In the genomic region with DNA sequence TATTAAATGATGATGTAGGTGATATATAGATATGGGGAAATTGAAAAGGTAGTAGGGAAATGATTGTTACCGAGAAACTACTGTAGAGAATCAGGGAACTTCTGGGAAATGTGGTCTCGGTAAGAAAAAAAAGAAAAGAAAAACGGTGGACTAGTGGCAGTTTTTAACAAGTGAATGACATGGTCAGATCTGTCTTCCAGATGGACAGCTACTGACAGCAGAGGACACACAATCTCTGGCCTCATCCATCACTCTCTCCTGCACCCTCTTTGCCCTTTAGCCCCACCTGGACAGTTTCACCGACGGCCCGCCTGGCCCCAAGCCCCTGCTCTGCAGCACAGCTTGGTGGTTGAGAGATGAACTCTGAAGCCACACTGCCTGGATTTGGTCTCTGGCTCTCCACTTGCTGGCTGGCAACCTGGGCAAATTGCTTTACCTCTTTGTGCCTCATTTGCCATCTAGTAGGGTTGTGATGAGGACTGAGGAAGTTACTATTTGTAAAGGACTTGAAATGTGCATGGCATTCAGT, we compare ENCODE assay signal across 33 cellular contexts. TPM values are rescaled to one million over a fixed set of nuclear protein-coding genes. Genes with fewer than 3 reads are reported as not detected.
A peak's percentile ranks its signal among the peaks of the same experiment; 100 is the strongest.
DNase-seq lines count a peak whose midpoint lies in the region; ATAC-seq, FAIRE-seq and TF ChIP-seq lines count a peak whose summit lies in the region.
"Had no signal": no experiment of that assay in that cellular context is flagged by ENCODE, and none has a peak within 500 bp of the region (broad histone marks: within the 10 kb centered on the region; RNA-seq: fewer than 3 reads in every experiment).

No MANE protein-coding gene starts in this region.

- H3K36me3 ChIP-seq in pancreas (no peaks in the 10 kb centered on the region), uterus (no peaks in the 10 kb centered on the region)
- H3K36me3 ChIP-seq: cardiac muscle cell, colonic mucosa, thoracic aorta had no signal

- peaks cover 0 to 2% (median 2%) of the 10 kb centered on the region in 3 donors for H3K27me3 Mint-ChIP-seq in CD14-positive monocyte (ENCODE audit: low read depth in 3 of 3)
- peaks cover 5% of the 10 kb centered on the region for H3K27me3 Mint-ChIP-seq in activated T-helper 1 cell treated with anti-CD3 and anti-CD28 coated beads, Interleukin-12 subunit alpha, Interleukin-12 subunit beta, Interleukin-2, Interleukin-4 antibody, amounts not matched to agents 30 ng/mL and 10 ng/mL and 1 ng/mL, durations not matched to agents 14 hours and 24 hours and 36 hours (ENCODE audit: insufficient read depth)
- H3K27me3 Mint-ChIP-seq: memory B cell; stimulated activated naive CD8-positive, alpha-beta T cell treated with anti-CD3 and anti-CD28 coated beads, Interleukin-15, Interleukin-2, amounts not matched to agents 100 ng/mL and 50 ng/mL, for 24 hours had no signal

- H3K36me3 Mint-ChIP-seq in CD14-positive monocyte: peaks cover 30 to 60% of the 10 kb centered on the region in 2 donors
- H3K36me3 Mint-ChIP-seq in activated T-helper 1 cell treated with anti-CD3 and anti-CD28 coated beads, Interleukin-12 subunit alpha, Interleukin-12 subunit beta, Interleukin-2, Interleukin-4 antibody, amounts not matched to agents 30 ng/mL and 10 ng/mL and 1 ng/mL, durations not matched to agents 14 hours and 24 hours and 36 hours (ENCODE audit: low read depth): peaks cover 5% of the 10 kb centered on the region
- H3K36me3 Mint-ChIP-seq: activated CD4-positive, alpha-beta memory T cell treated with anti-CD3 and anti-CD28 coated beads for 36 hours; activated naive CD4-positive, alpha-beta T cell treated with anti-CD3 and anti-CD28 coated beads, Interleukin-2, amount 50 U/mL, for 72 hours; immature natural killer cell had no signal

- ATAC-seq in pancreas: peak in 3 of 4 donors; percentile 39 to 52 (median 49)
- ATAC-seq: activated naive CD4-positive, alpha-beta T cell treated with anti-CD3 and anti-CD28 coated beads, Interleukin-2, amount 50 U/mL, for 72 hours; right cardiac atrium; Right ventricle myocardium inferior had no signal

- H3K4me3 ChIP-seq in pancreas: no peak overlapping the region
- no peak overlapping the region for H3K4me3 ChIP-seq in uterus
- H3K4me3 ChIP-seq: cardiac muscle cell, colonic mucosa, thoracic aorta had no signal

- FAIRE-seq in islet of Langerhans (lab: Jason Lieb, UNC): peak; percentile 9
- FAIRE-seq in pancreas (lab: Jason Lieb, UNC): no peak
- FAIRE-seq: TTC549 had no signal

- H3K4me1 ChIP-seq in pancreas: no peaks in the 10 kb centered on the region
- H3K4me1 ChIP-seq in uterus: no peaks in the 10 kb centered on the region
- H3K4me1 ChIP-seq: colonic mucosa had no signal

- H3K27me3 ChIP-seq in pancreas: no peaks in the 10 kb centered on the region
- no peaks in the 10 kb centered on the region for H3K27me3 ChIP-seq in uterus
- H3K27me3 ChIP-seq: cardiac muscle cell, colonic mucosa had no signal

- peaks cover 0 to 3% (median 2%) of the 10 kb centered on the region in 7 donors for H3K9me3 Mint-ChIP-seq in CD14-positive monocyte
- H3K9me3 Mint-ChIP-seq in activated T-helper 1 cell treated with anti-CD3 and anti-CD28 coated beads, Interleukin-12 subunit alpha, Interleukin-12 subunit beta, Interleukin-2, Interleukin-4 antibody, amounts not matched to agents 30 ng/mL and 10 ng/mL and 1 ng/mL, durations not matched to agents 14 hours and 24 hours and 36 hours: no peaks in the 10 kb centered on the region
- H3K9me3 Mint-ChIP-seq: activated CD4-positive, alpha-beta memory T cell treated with anti-CD3 and anti-CD28 coated beads for 36 hours; activated naive CD4-positive, alpha-beta T cell treated with anti-CD3 and anti-CD28 coated beads, Interleukin-2, amount 50 U/mL, for 72 hours; memory B cell; stimulated activated naive CD8-positive, alpha-beta T cell treated with anti-CD3 and anti-CD28 coated beads, Interleukin-15, Interleukin-2, amounts not matched to agents 100 ng/mL and 50 ng/mL, for 24 hours; T-helper 1 cell treated with Interleukin-12 subunit alpha and Interleukin-12 subunit beta and Interleukin-4 antibody, amounts not matched to agents 30 μg/mL and 1 μg/mL, for 36 hours had no signal

- H3K27ac ChIP-seq in pancreas (no peak overlapping the region), uterus (no peak overlapping the region)
- H3K27ac ChIP-seq: cardiac muscle cell, colonic mucosa, epithelial cell of prostate, thoracic aorta had no signal

- H3K9me3 ChIP-seq in pancreas: no peaks in the 10 kb centered on the region
- no peaks in the 10 kb centered on the region for H3K9me3 ChIP-seq in uterus
- H3K9me3 ChIP-seq: colonic mucosa, thoracic aorta had no signal

- intact Hi-C loops in CD14-positive monocyte (cut with micrococcal nuclease): loop anchor here in 1 of 2 donors (10.0 kb wide), 1 partner anchor 52 kb away; no protein-coding TSS in a partner anchor
- intact Hi-C loops in activated T-helper 1 cell treated with anti-CD3 and anti-CD28 coated beads, Interleukin-12 subunit alpha, Interleukin-12 subunit beta, Interleukin-2, Interleukin-4 antibody, amounts not matched to agents 30 ng/mL and 10 ng/mL and 1 ng/mL, durations not matched to agents 14 hours and 24 hours and 36 hours (cut with micrococcal nuclease): no loop called here
- intact Hi-C loops in pancreas (cut with DNase I): no loop called here
- intact Hi-C loops in uterus (cut with DNase I; ENCODE audit: low total_unique reads): no loop called here

- WGBS in pancreas, 2 donors: 76 to 79% methylated on average over 6 of the region's 6 CpGs

- TF ChIP-seq POLR2A in uterus (IDR thresholded peaks at IDR 0.05): no peak

- H3K4me3 Mint-ChIP-seq in CD14-positive monocyte: no peak overlapping the region
- no peak overlapping the region for H3K4me3 Mint-ChIP-seq in activated T-helper 1 cell treated with anti-CD3 and anti-CD28 coated beads, Interleukin-12 subunit alpha, Interleukin-12 subunit beta, Interleukin-2, Interleukin-4 antibody, amounts not matched to agents 30 ng/mL and 10 ng/mL and 1 ng/mL, durations not matched to agents 14 hours and 24 hours and 36 hours
- H3K4me3 Mint-ChIP-seq: activated CD4-positive, alpha-beta memory T cell treated with anti-CD3 and anti-CD28 coated beads for 36 hours; immature natural killer cell; memory B cell; stimulated activated naive CD8-positive, alpha-beta T cell treated with anti-CD3 and anti-CD28 coated beads, Interleukin-15, Interleukin-2, amounts not matched to agents 100 ng/mL and 50 ng/mL, for 24 hours; T-helper 1 cell treated with Interleukin-12 subunit alpha and Interleukin-12 subunit beta and Interleukin-4 antibody, amounts not matched to agents 30 μg/mL and 1 μg/mL, for 36 hours had no signal

- H3K4me1 Mint-ChIP-seq in CD14-positive monocyte: peaks cover 79% of the 10 kb centered on the region
- H3K4me1 Mint-ChIP-seq in activated T-helper 1 cell treated with anti-CD3 and anti-CD28 coated beads, Interleukin-12 subunit alpha, Interleukin-12 subunit beta, Interleukin-2, Interleukin-4 antibody, amounts not matched to agents 30 ng/mL and 10 ng/mL and 1 ng/mL, durations not matched to agents 14 hours and 24 hours and 36 hours (ENCODE audit: low read depth): peaks cover 6% of the 10 kb centered on the region
- H3K4me1 Mint-ChIP-seq: immature natural killer cell had no signal

- TF ChIP-seq CTCF in CD14-positive monocyte (IDR thresholded peaks at IDR 0.05): no peak
- no peak for TF ChIP-seq CTCF in pancreas (IDR thresholded peaks at IDR 0.05)
- TF ChIP-seq CTCF in uterus (IDR thresholded peaks at IDR 0.05): no peak

- DNase-seq in CD14-positive monocyte (ENCODE audit: low spot score) (no peak), pancreas (no peak), LoVo (ENCODE audit: low spot score) (no peak), uterus (no peak), occipital lobe (lab: John Stamatoyannopoulos, UW) (no peak)
- no peak for DNase-seq in activated T-helper 1 cell treated with anti-CD3 and anti-CD28 coated beads, Interleukin-12 subunit alpha, Interleukin-12 subunit beta, Interleukin-2, Interleukin-4 antibody, amounts not matched to agents 30 ng/mL and 10 ng/mL and 1 ng/mL, durations not matched to agents 14 hours and 24 hours and 36 hours (ENCODE audit: low spot score)
- DNase-seq: activated CD4-positive, alpha-beta memory T cell treated with anti-CD3 and anti-CD28 coated beads for 36 hours; activated CD4-positive, alpha-beta T cell treated with anti-CD3 and anti-CD28 coated beads for 1 hour; activated CD8-positive, alpha-beta memory T cell treated with anti-CD3 and anti-CD28 coated beads, Interleukin-2, amount 50 U/mL, for 48 hours; aorta; colonic mucosa; DMS79 treated with DMSO at 0.1 percent for 48 hours; effector CD8-positive, alpha-beta T cell; GF-D8; immature natural killer cell; KBM-7; NCI-H1105 treated with DMSO at 0.1 percent for 48 hours; NCI-H2029; NCI-H524 treated with DMSO at 0.1 percent for 48 hours; NK-92 treated with Interleukin-12 subunit alpha and Interleukin-12 subunit beta, amount 100 ng/mL, for 24 hours; posterior cingulate gyrus; right cardiac atrium; stimulated activated CD4-positive, alpha-beta T cell treated with anti-CD3 and anti-CD28 coated beads, Interleukin-1b, Interleukin-23, amount 100 ng/mL, for 48 hours had no signal

- H3K27ac Mint-ChIP-seq in CD14-positive monocyte: peak overlapping the region; percentile 60 to 98 (median 95)
- H3K27ac Mint-ChIP-seq in activated T-helper 1 cell treated with anti-CD3 and anti-CD28 coated beads, Interleukin-12 subunit alpha, Interleukin-12 subunit beta, Interleukin-2, Interleukin-4 antibody, amounts not matched to agents 30 ng/mL and 10 ng/mL and 1 ng/mL, durations not matched to agents 14 hours and 24 hours and 36 hours: peak overlapping the region; percentile 56
- H3K27ac Mint-ChIP-seq: activated CD4-positive, alpha-beta memory T cell treated with anti-CD3 and anti-CD28 coated beads for 36 hours; activated naive CD4-positive, alpha-beta T cell treated with anti-CD3 and anti-CD28 coated beads, Interleukin-2, amount 50 U/mL, for 72 hours; immature natural killer cell; memory B cell; stimulated activated naive CD8-positive, alpha-beta T cell treated with anti-CD3 and anti-CD28 coated beads, Interleukin-15, Interleukin-2, amounts not matched to agents 100 ng/mL and 50 ng/mL, for 24 hours; T-helper 1 cell treated with Interleukin-12 subunit alpha and Interleukin-12 subunit beta and Interleukin-4 antibody, amounts not matched to agents 30 μg/mL and 1 μg/mL, for 36 hours had no signal

RNA-seq across cellular contexts. Expression of gene RBM47, which starts 23.4 kb away (rescaled TPM):
- 10 to 100 TPM; 79.5 to 92.8 TPM for polyA plus RNA-seq in CD14-positive monocyte
- 20.3 and 21.4 TPM in 2 replicates for total RNA-seq in activated T-helper 1 cell treated with anti-CD3 and anti-CD28 coated beads, Interleukin-12 subunit alpha, Interleukin-12 subunit beta, Interleukin-2, Interleukin-4 antibody, amounts not matched to agents 30 ng/mL and 10 ng/mL and 1 ng/mL, durations not matched to agents 14 hours and 24 hours and 36 hours
- 10 to 100 TPM; 25.7 to 59.6 (median 41.6) TPM for total RNA-seq in pancreas
- polyA plus RNA-seq in pancreas: 10 to 100 TPM; 12.3 to 18.0 TPM
- 10 to 100 TPM in 1 of 4 donors, 1 to 10 TPM in 3; 3.8 to 22.3 (median 6.8) TPM for total RNA-seq in uterus
- 1.6 TPM for total RNA-seq in occipital lobe
